Comparison of ENCODE assay signal across 8 cellular contexts in genomic region chr4:13656569-13656988, GRCh38. TPM values are rescaled to one million over a fixed set of nuclear protein-coding genes. Genes with fewer than 3 reads are reported as not detected.
DNase-seq lines count a peak whose midpoint lies in the region; ATAC-seq and TF ChIP-seq lines count a peak whose summit lies in the region.

No MANE protein-coding gene starts in this region.

- ATAC-seq in foreskin keratinocyte: no peak

- H3K9me3 ChIP-seq in Peyer's patch: no peaks in the 10 kb centered on the region

- no peaks in the 10 kb centered on the region for H3K27me3 ChIP-seq in HL-60 (ENCODE audit: insufficient read depth, poor library complexity, severe bottlenecking)
- no peaks in the 10 kb centered on the region for H3K27me3 ChIP-seq in Peyer's patch
- H3K27me3 ChIP-seq in foreskin keratinocyte: peaks cover 9% of the 10 kb centered on the region

- no peak for TF ChIP-seq POLR2A in Peyer's patch (IDR thresholded peaks at IDR 0.05)

- TF ChIP-seq CTCF in HL-60 (IDR thresholded peaks at IDR 0.05; ENCODE audit: insufficient read depth, low read length): peak; percentile 55
- peak; percentile 20 to 84 (median 68) for TF ChIP-seq CTCF in Peyer's patch (IDR thresholded peaks at IDR 0.05)
- peak; percentile 84 for TF ChIP-seq CTCF in foreskin keratinocyte (conservative IDR thresholded peaks at IDR 0.05)

- peak; percentile 39 for DNase-seq in GM04504 (ENCODE audit: low read depth)
- DNase-seq in HL-60 (ENCODE audit: low read depth in 1 of 2, low spot score in 1 of 2): peak in 1 of 2 experiments; percentile 30
- DNase-seq in Peyer's patch: peak; percentile 62 to 80 (median 70)
- peak; percentile 87 for DNase-seq in activated effector memory CD4-positive, alpha-beta T cell treated with anti-CD3 and anti-CD28 coated beads, Interleukin-2, amount 50 U/mL, for 16 hours
- peak in 1 of 2 donors; percentile 52 for DNase-seq in foreskin keratinocyte
- DNase-seq in occipital lobe (lab: John Stamatoyannopoulos, UW): peak; percentile 33
- DNase-seq in substantia nigra (lab: John Stamatoyannopoulos, UW): peak in 35 of 49 donors; percentile 1 to 45 (median 16)
- no peak for DNase-seq in NCI-H226

- H3K4me3 ChIP-seq in HL-60 (replicated peaks; ENCODE audit: insufficient read depth, low read length) (no peak overlapping the region), Peyer's patch (peak overlapping the region in 3 of 4 donors; percentile 30 to 35 (median 32))

- no peaks in the 10 kb centered on the region for H3K36me3 ChIP-seq in Peyer's patch

- H3K27ac ChIP-seq in HL-60 (replicated peaks) (no peak overlapping the region), Peyer's patch (no peak overlapping the region), foreskin keratinocyte (no peak overlapping the region), substantia nigra (ENCODE audit: low read depth, low read length, poor library complexity, severe bottlenecking) (no peak overlapping the region)

- H3K4me1 ChIP-seq in Peyer's patch: peaks cover 0 to 8% (median 0%) of the 10 kb centered on the region in 4 donors
- H3K4me1 ChIP-seq in foreskin keratinocyte: no peaks in the 10 kb centered on the region

RNA-seq across cellular contexts. Expression of gene BOD1L1, which starts 29.1 kb away (rescaled TPM):
- total RNA-seq in Peyer's patch (100 to 1,000 TPM in 1 of 4 donors, 10 to 100 TPM in 3; 41.0 to 113 (median 49.2) TPM), foreskin keratinocyte (29.2 and 30.2 TPM in 2 replicates), occipital lobe (54.3 TPM)
- polyA plus RNA-seq in foreskin keratinocyte: 5.8 and 6.6 TPM in 2 replicates
